In genomic region chr1:97919568-97920261, GRCh38 we compare ENCODE assay signal across 8 cellular contexts. TPM values are rescaled to one million over a fixed set of nuclear protein-coding genes. Genes with fewer than 3 reads are reported as not detected.
A peak's percentile ranks its signal among the peaks of the same experiment; 100 is the strongest.
DNase-seq lines count a peak whose midpoint lies in the region; ATAC-seq, FAIRE-seq and TF ChIP-seq lines count a peak whose summit lies in the region.

No MANE protein-coding gene starts in this region.

- TF ChIP-seq RAD21 in K562 (CRISPR knock-in tag; conservative IDR thresholded peaks at IDR 0.05 in 1 of 2, IDR thresholded peaks at IDR 0.05 in 1 of 2) = no peak

- CTCF ChIA-PET in K562 (lab: Yijun Ruan, JAX; ENCODE audit: low intra/inter-chr PET ratio) = no interaction called here

- FAIRE-seq in K562 (lab: Jason Lieb, UNC) = no peak

- H3K4ac ChIP-seq in mesenchymal stem cell (ENCODE audit: low read depth in 1 of 2, low read length in 2 of 2) = no peak overlapping the region

- no peaks in the 10 kb centered on the region for H3K9me3 ChIP-seq in BLaER1 treated with 17β-estradiol and CSF1 and Interleukin-3, amounts not matched to agents 10 nM and 100 nM (replicated peaks in 1 of 11)
- no peaks in the 10 kb centered on the region for H3K9me3 ChIP-seq in K562 (replicated peaks; ENCODE audit: control insufficient read depth, insufficient read depth, low read depth, low read length)
- H3K9me3 ChIP-seq in mesenchymal stem cell (ENCODE audit: control insufficient read depth, low read length) = no peaks in the 10 kb centered on the region

- no peak overlapping the region for H2AFZ ChIP-seq in K562 (ENCODE audit: low read depth, low read length)
- no peak overlapping the region for H2AFZ ChIP-seq in mesenchymal stem cell (ENCODE audit: low read depth, low read length)

- H3K9me1 ChIP-seq in K562 (ENCODE audit: control insufficient read depth, insufficient read depth, low read length) = no peaks in the 10 kb centered on the region

- in situ Hi-C loops in K562 (cut with MboI) = no loop called here

- no TSS peak for BruUV-seq in K562 (replicated peaks; lab: Mats Ljungman, UMichigan)

- POLR2A ChIA-PET in K562 (lab: Yijun Ruan, JAX) = no interaction called here

- intact Hi-C loops in K562 (cut with micrococcal nuclease) = no loop called here

- no peak overlapping the region for H3K14ac ChIP-seq in mesenchymal stem cell (ENCODE audit: low read length in 2 of 2)

- H3K79me2 ChIP-seq in K562 (ENCODE audit: control insufficient read depth, insufficient read depth, low read length) = no peaks in the 10 kb centered on the region

- no peak for TF ChIP-seq EP300 in K562 (IDR thresholded peaks at IDR 0.05; ENCODE audit: low read length)

- no peak overlapping the region for H2BK15ac ChIP-seq in mesenchymal stem cell (ENCODE audit: low read depth, poor library complexity, severe bottlenecking)

- peaks cover 8% of the 10 kb centered on the region for H3K79me1 ChIP-seq in mesenchymal stem cell (replicated peaks; ENCODE audit: low read length, poor library complexity, severe bottlenecking)

- no peak overlapping the region for H2AK5ac ChIP-seq in mesenchymal stem cell (ENCODE audit: low read length, severe bottlenecking)

- no peak overlapping the region for H2BK12ac ChIP-seq in mesenchymal stem cell (ENCODE audit: low read length in 2 of 2)

- no peak overlapping the region for H3K18ac ChIP-seq in mesenchymal stem cell (ENCODE audit: low read depth in 1 of 2, low read length in 2 of 2)

- no peaks in the 10 kb centered on the region for H3K27me3 ChIP-seq in BLaER1 treated with 17β-estradiol and CSF1 and Interleukin-3, amounts not matched to agents 10 nM and 100 nM
- H3K27me3 ChIP-seq in K562 (ENCODE audit: control insufficient read depth in 2 of 2, insufficient read depth in 2 of 2, low read length in 2 of 2) (no peaks in the 10 kb centered on the region), mesenchymal stem cell (ENCODE audit: control insufficient read depth in 1 of 2, insufficient read depth in 1 of 2, low read length in 2 of 2) (no peaks in the 10 kb centered on the region)

- no peak overlapping the region for H2BK120ac ChIP-seq in mesenchymal stem cell (ENCODE audit: low read depth, low read length)

- TF ChIP-seq CTCF in K562 (IDR thresholded peaks at IDR 0.05 in 2 of 3, conservative IDR thresholded peaks at IDR 0.05 in 1 of 3; ENCODE audit: insufficient read depth in 2 of 3, low read depth in 1 of 3, low read length in 3 of 3) = no peak

- TF ChIP-seq POLR2A in K562 (conservative IDR thresholded peaks at IDR 0.05) = no peak

- H3K27ac ChIP-seq in BLaER1 treated with 17β-estradiol and CSF1 and Interleukin-3, amounts not matched to agents 10 nM and 100 nM = peak overlapping the region; percentile 65 to 89 (median 80); a peak in 20 of 22 replicates
- H3K27ac ChIP-seq in K562 (ENCODE audit: extremely low read depth, low read depth, low read length) = no peak overlapping the region
- H3K27ac ChIP-seq in mesenchymal stem cell (ENCODE audit: low read length, poor library complexity, severe bottlenecking) = no peak overlapping the region

- no peak for DNase-seq in Jurkat, Clone E6-1 (ENCODE audit: low read depth, low spot score)
- DNase-seq in K562 (ENCODE audit: extremely low read depth in 1 of 4, low spot score in 3 of 4) = no peak
- peak; percentile 54 for DNase-seq in mesenchymal stem cell
- DNase-seq in stimulated activated CD4-positive, alpha-beta T cell treated with anti-CD3 and anti-CD28 coated beads, Interleukin-15, amount 100 ng/mL, for 24 hours = no peak

- peak overlapping the region; percentile 71 to 95 (median 86) for H3K4me3 ChIP-seq in BLaER1 treated with 17β-estradiol and CSF1 and Interleukin-3, amounts not matched to agents 10 nM and 100 nM
- H3K4me3 ChIP-seq in Jurkat, Clone E6-1 (ENCODE audit: low read length) = peak overlapping the region; percentile 60
- H3K4me3 ChIP-seq in K562 = no peak overlapping the region
- peak overlapping the region in 1 of 2 experiments; percentile 96 for H3K4me3 ChIP-seq in mesenchymal stem cell (ENCODE audit: insufficient read depth in 1 of 2, low read depth in 1 of 2, low read length in 2 of 2)

- H2BK5ac ChIP-seq in mesenchymal stem cell (ENCODE audit: low read depth, low read length, poor library complexity, severe bottlenecking) = peak overlapping the region; percentile 19

- peaks cover 11 to 40% (median 18%) of the 10 kb centered on the region in 10 experiments; a peak in 19 of 20 replicates for H3K4me1 ChIP-seq in BLaER1 treated with 17β-estradiol and CSF1 and Interleukin-3, amounts not matched to agents 10 nM and 100 nM
- H3K4me1 ChIP-seq in K562 (replicated peaks in 1 of 2; ENCODE audit: control insufficient read depth in 2 of 2, insufficient read depth in 2 of 2, low read length in 2 of 2) (peaks cover 0 to 11% of the 10 kb centered on the region in 2 experiments; a peak in 2 of 5 replicates), mesenchymal stem cell (ENCODE audit: control insufficient read depth, insufficient read depth, low read depth, low read length) (no peaks in the 10 kb centered on the region)

- peak overlapping the region; percentile 74 to 98 (median 87) for H3K4me2 ChIP-seq in BLaER1 treated with 17β-estradiol and CSF1 and Interleukin-3, amounts not matched to agents 10 nM and 100 nM
- no peak overlapping the region; the same call in 1 of the 2 replicates for H3K4me2 ChIP-seq in K562 (ENCODE audit: insufficient read depth, low read length)
- H3K4me2 ChIP-seq in mesenchymal stem cell (ENCODE audit: low read length, poor library complexity, severe bottlenecking) = peak overlapping the region; percentile 66

- H4K20me1 ChIP-seq in BLaER1 treated with 17β-estradiol and CSF1 and Interleukin-3, amounts not matched to agents 10 nM and 100 nM = peaks cover 0 to 25% (median 0%) of the 10 kb centered on the region in 11 experiments; a peak in 3 of 22 replicates
- no peaks in the 10 kb centered on the region for H4K20me1 ChIP-seq in K562 (replicated peaks; ENCODE audit: control insufficient read depth, insufficient read depth, low read length)

- no peaks in the 10 kb centered on the region for H3K36me3 ChIP-seq in BLaER1 treated with 17β-estradiol and CSF1 and Interleukin-3, amounts not matched to agents 10 nM and 100 nM
- H3K36me3 ChIP-seq in K562 (ENCODE audit: control insufficient read depth, insufficient read depth, low read length) (no peaks in the 10 kb centered on the region), mesenchymal stem cell (ENCODE audit: control insufficient read depth in 1 of 2, insufficient read depth in 2 of 2, low read depth in 1 of 2, low read length in 2 of 2) (no peaks in the 10 kb centered on the region)

- no peak overlapping the region for H4K91ac ChIP-seq in mesenchymal stem cell (ENCODE audit: low read length)

- H4K8ac ChIP-seq in mesenchymal stem cell (ENCODE audit: low read length) = no peak overlapping the region

- ATAC-seq in K562 = no peak
- no peak for ATAC-seq in GM21723 (IDR thresholded peaks at IDR 0.05; ENCODE audit: unreplicated experiment)
- ATAC-seq in GM21447 (IDR thresholded peaks at IDR 0.05; ENCODE audit: unreplicated experiment) = no peak
- no peak for ATAC-seq in HG02763 (IDR thresholded peaks at IDR 0.05; ENCODE audit: unreplicated experiment)

- 6% methylated on average over 7 of the region's 7 CpGs for WGBS in K562 (ENCODE audit: insufficient coverage, low coverage, missing lambda C conversion rate)
- 78% methylated on average over 3 of the region's 7 CpGs for WGBS in mesenchymal stem cell

- peak overlapping the region; percentile 83 to 90 (median 85) for H3K9ac ChIP-seq in BLaER1 treated with 17β-estradiol and CSF1 and Interleukin-3, amounts not matched to agents 10 nM and 100 nM
- H3K9ac ChIP-seq in K562 (ENCODE audit: insufficient read depth in 1 of 2, low read depth in 2 of 2, low read length in 2 of 2) (no peak overlapping the region), mesenchymal stem cell (ENCODE audit: low read length) (peak overlapping the region; percentile 92)

- H3K23ac ChIP-seq in mesenchymal stem cell (ENCODE audit: low read length in 2 of 2) = no peak overlapping the region

TF ChIP-seq in K562, 482 proteins besides CTCF, POLR2A, EP300 and RAD21 (continues in another document):
- TF ChIP-seq STAG1 (CRISPR knock-in tag; IDR thresholded peaks at IDR 0.05; ENCODE audit: borderline replicate concordance) (no peak), ZZZ3 (IDR thresholded peaks at IDR 0.05) (no peak), RBM39 (optimal IDR thresholded peaks at IDR 0.05; ENCODE audit: low read depth, low read length) (no peak), ZNF316 (IDR thresholded peaks at IDR 0.05) (peak; percentile 55; the same call in 1 of the 2 replicates), NR0B1 (IDR thresholded peaks at IDR 0.05; ENCODE audit: partially characterized antibody) (no peak)

RNA-seq across cellular contexts. Expression of gene DPYD, which starts 1.1 kb away (rescaled TPM):
- 4.1 TPM for polyA plus RNA-seq in Jurkat, Clone E6-1 (2012; ENCODE audit: insufficient read depth, insufficient read length)
- total RNA-seq in K562 (2011; cell fraction: chromatin; rRNA removed; ENCODE audit: low replicate concordance) = 0.30 TPM in 1 of 2 replicates, not detected in the other
- total RNA-seq in K562 (2011; cell fraction: nucleolus; rRNA removed) = 0.17 TPM in 1 of 2 replicates, not detected in the other
- 0.15 and 0.23 TPM in 2 replicates for total RNA-seq in K562 (2011; cell fraction: nucleoplasm; rRNA removed)
- total RNA-seq in K562 (2014; rRNA removed) (not detected in 2 replicates), K562 (2014; rRNA removed; fragmentation: Illumina TruSeq; extraction: Trizol) (0.07 and 0.10 TPM in 2 replicates), K562 (2015; rRNA removed; fragmentation: Illumina TruSeq; extraction: Trizol) (0.19 and 0.25 TPM in 2 replicates), K562 (2021) (0.18 and 0.20 TPM in 2 replicates)
- polyA plus RNA-seq in K562 (2011; rRNA removed) (0.11 TPM in 1 of 2 replicates, not detected in the other), K562 (2014; fragmentation: Illumina TruSeq; extraction: Trizol) (0.06 TPM in 1 of 2 replicates, not detected in the other), K562 (2014; fragmentation: Nextera tagmentation; extraction: Ambion mirVana) (under 1 TPM; 0.03 to 0.08 TPM), K562 (2014; rRNA removed) (not detected in 2 replicates)
- polyA plus RNA-seq in K562 (2011; cell fraction: cytosol; rRNA removed) = not detected in 2 replicates
- polyA plus RNA-seq in K562 (2011; cell fraction: nucleus; rRNA removed) = 0.06 and 0.11 TPM in 2 replicates
- polyA plus RNA-seq in K562 (2012) = 0.08 and 0.12 TPM in 2 replicates
- 0.03 TPM in 1 of 2 replicates, not detected in the other for polyA minus RNA-seq in K562 (2011; rRNA and poly(A)+ RNA removed)
- not detected in 2 replicates for polyA minus RNA-seq in K562 (2011; cell fraction: cytosol; rRNA and poly(A)+ RNA removed)
- 0.27 TPM in 1 of 2 replicates, not detected in the other for polyA minus RNA-seq in K562 (2011; cell fraction: nucleus; rRNA and poly(A)+ RNA removed)
- polyA plus RNA-seq in mesenchymal stem cell (2013, experiment 1 of 2) = 4.3 TPM
- 4.2 TPM for polyA plus RNA-seq in mesenchymal stem cell (2013, experiment 2 of 2)

Comparison
In these comparisons a context has a peak if more than half of its experiments do, and no peak if none do; other contexts are left out.
1. H3K27ac ChIP-seq: peak in BLaER1 treated with 17β-estradiol and CSF1 and Interleukin-3, amounts not matched to agents 10 nM and 100 nM (11 of 11); none in K562 (single experiment) and mesenchymal stem cell (single experiment).
2. H3K9ac ChIP-seq: peak in BLaER1 treated with 17β-estradiol and CSF1 and Interleukin-3, amounts not matched to agents 10 nM and 100 nM (11 of 11) and mesenchymal stem cell (single experiment); none in K562 (0 of 2).